In the genomic region with DNA sequence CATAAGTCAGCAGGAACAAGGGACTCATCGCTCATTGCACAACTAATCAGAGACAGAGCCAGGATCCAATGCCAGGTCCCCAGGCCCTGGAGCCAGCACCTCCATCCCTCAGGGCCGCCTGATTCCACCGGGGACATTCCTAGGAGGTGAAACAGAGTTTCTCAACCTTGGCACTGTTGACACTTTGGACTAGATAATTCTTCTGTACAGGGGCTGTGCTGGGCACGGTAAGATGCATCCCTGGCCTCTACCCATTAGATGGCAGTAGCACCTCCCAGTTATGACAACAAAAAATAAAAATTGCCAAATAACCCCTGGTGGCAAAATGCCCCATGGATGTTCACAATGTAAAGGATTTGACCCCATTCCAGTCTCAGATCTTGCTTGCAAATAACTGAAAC, we compare ENCODE assay signal across 9 cellular contexts.
DNase-seq lines count a peak whose midpoint lies in the region; ATAC-seq, FAIRE-seq and TF ChIP-seq lines count a peak whose summit lies in the region.
"Had no signal": no experiment of that assay in that cellular context is flagged by ENCODE, and none has a peak within 500 bp of the region (broad histone marks: within the 10 kb centered on the region; RNA-seq: fewer than 3 reads in every experiment).

No MANE protein-coding gene starts in this region.

- H3K36me3 ChIP-seq in keratinocyte (ENCODE audit: control insufficient read depth in 2 of 2, extremely low read depth in 1 of 2, insufficient read depth in 2 of 2, low read length in 2 of 2), result no peaks in the 10 kb centered on the region
- H3K36me3 ChIP-seq in CD8-positive, alpha-beta T cell (ENCODE audit: insufficient read depth, low read length), result no peaks in the 10 kb centered on the region

- no peak overlapping the region for H3K4me3 Mint-ChIP-seq in CD8-positive, alpha-beta T cell

- no peaks in the 10 kb centered on the region for H3K9me1 ChIP-seq in keratinocyte (ENCODE audit: control insufficient read depth, extremely low read depth, insufficient read depth, low read length)

- no peaks in the 10 kb centered on the region for H3K36me3 Mint-ChIP-seq in CD8-positive, alpha-beta T cell

- TF ChIP-seq CTCF in HFF-Myc (IDR thresholded peaks at IDR 0.05; ENCODE audit: low read depth, low read length, missing control alignments) (peak; percentile 24), keratinocyte (optimal IDR thresholded peaks at IDR 0.05 in 1 of 3, IDR thresholded peaks at IDR 0.05 in 1 of 3, conservative IDR thresholded peaks at IDR 0.05 in 1 of 3; ENCODE audit: extremely low read depth in 1 of 3, insufficient read depth in 2 of 3, low read length in 3 of 3) (peak; percentile 44 to 59 (median 53))
- TF ChIP-seq CTCF in CD8-positive, alpha-beta T cell (IDR thresholded peaks at IDR 0.05), result no peak

- H3K27me3 ChIP-seq in keratinocyte (ENCODE audit: control insufficient read depth, extremely low read depth, insufficient read depth, low read length), result no peaks in the 10 kb centered on the region
- no peaks in the 10 kb centered on the region for H3K27me3 ChIP-seq in CD8-positive, alpha-beta T cell (ENCODE audit: insufficient read depth, low read length)

- no peaks in the 10 kb centered on the region for H3K9me3 Mint-ChIP-seq in CD8-positive, alpha-beta T cell

- intact Hi-C loops in CD8-positive, alpha-beta T cell (cut with DNase I, micrococcal nuclease), result loop anchor here in 1 of 2 experiments (2.0 kb wide), 1 partner anchor 224 kb away; no protein-coding TSS in a partner anchor

- no peak overlapping the region for H3K4me2 ChIP-seq in keratinocyte (ENCODE audit: control insufficient read depth, extremely low read depth, insufficient read depth, low read depth, low read length)

- FAIRE-seq in keratinocyte (lab: Jason Lieb, UNC), result no peak

- no peaks in the 10 kb centered on the region for H3K4me1 Mint-ChIP-seq in CD8-positive, alpha-beta T cell (ENCODE audit: low read depth)

- H3K27ac Mint-ChIP-seq in CD8-positive, alpha-beta T cell, result no peak overlapping the region

- H3K9me3 ChIP-seq in keratinocyte (ENCODE audit: control insufficient read depth, low read depth, low read length), result no peaks in the 10 kb centered on the region
- no peaks in the 10 kb centered on the region for H3K9me3 ChIP-seq in CD8-positive, alpha-beta T cell (ENCODE audit: low read length)

- H2AFZ ChIP-seq in keratinocyte (ENCODE audit: control insufficient read depth, low read length), result no peak overlapping the region

- H3K4me1 ChIP-seq in keratinocyte (ENCODE audit: control insufficient read depth, extremely low read depth, insufficient read depth, low read length), result no peaks in the 10 kb centered on the region
- no peaks in the 10 kb centered on the region for H3K4me1 ChIP-seq in CD8-positive, alpha-beta T cell (ENCODE audit: insufficient read depth, low read length)

- DNase-seq in COR-L47 (lab: John Stamatoyannopoulos, UW) (peak; percentile 19), HFF-Myc (ENCODE audit: extremely low read depth, low read depth) (no peak), SKM-1 treated with dmso at 0.1 percent for 144 hours (lab: John Stamatoyannopoulos, UW; ENCODE audit: unreplicated experiment) (peak; percentile 32), keratinocyte (ENCODE audit: low read depth, low spot score) (no peak), NCI-H748 treated with DMSO at 0.1 percent for 48 hours (lab: John Stamatoyannopoulos, UW) (no peak), NCI-H1048 (lab: John Stamatoyannopoulos, UW) (no peak)
- DNase-seq in stimulated activated naive CD4-positive, alpha-beta T cell treated with Interleukin-2 at 50 U/mL for 16 hours (lab: John Stamatoyannopoulos, UW), result no peak
- no peak for DNase-seq in CD8-positive, alpha-beta T cell
- DNase-seq: NCI-H1930 had no signal

- dilution Hi-C loops in keratinocyte (cut with MboI; ENCODE audit: extremely low pct_ligation_motif_present, low sequenced_read_pairs), result no loop called here

- no peaks in the 10 kb centered on the region for H4K20me1 ChIP-seq in keratinocyte (ENCODE audit: control insufficient read depth, extremely low read depth, insufficient read depth, low read length)

- no peak for ATAC-seq in CD8-positive, alpha-beta T cell

- H3K79me2 ChIP-seq in keratinocyte (ENCODE audit: control insufficient read depth, insufficient read depth, low read length), result no peaks in the 10 kb centered on the region

- CTCF ChIA-PET in CD8-positive, alpha-beta T cell (lab: Charles Lee), result no interaction called here

- H3K27me3 Mint-ChIP-seq in CD8-positive, alpha-beta T cell (ENCODE audit: low read depth), result peaks cover 2% of the 10 kb centered on the region

- H3K4me3 ChIP-seq in HFF-Myc (replicated peaks; ENCODE audit: low read depth, low read length), result no peak overlapping the region
- no peak overlapping the region for H3K4me3 ChIP-seq in keratinocyte (ENCODE audit: control insufficient read depth in 2 of 3, extremely low read depth in 1 of 3, insufficient read depth in 2 of 3, low read depth in 1 of 3, low read length in 3 of 3)
- H3K4me3 ChIP-seq in CD8-positive, alpha-beta T cell (ENCODE audit: low read depth, low read length), result no peak overlapping the region

- H3K9ac ChIP-seq in keratinocyte (ENCODE audit: control insufficient read depth, extremely low read depth, insufficient read depth, low read length), result no peak overlapping the region

- POLR2A ChIA-PET in CD8-positive, alpha-beta T cell (lab: Charles Lee), result no interaction called here

- H3K27ac ChIP-seq in keratinocyte (ENCODE audit: control insufficient read depth, insufficient read depth, low read length), result no peak overlapping the region
- H3K27ac ChIP-seq in CD8-positive, alpha-beta T cell (ENCODE audit: low read depth, low read length), result no peak overlapping the region

Comparison
In these comparisons a context has a peak if more than half of its experiments do, and no peak if none do; other contexts are left out.
1. DNase-seq: peak in COR-L47 (single experiment) and SKM-1 treated with dmso at 0.1 percent for 144 hours (single experiment); none in HFF-Myc (single experiment), keratinocyte (single experiment), NCI-H748 treated with DMSO at 0.1 percent for 48 hours (single experiment), stimulated activated naive CD4-positive, alpha-beta T cell treated with Interleukin-2 at 50 U/mL for 16 hours (single experiment), NCI-H1048 (single experiment) and CD8-positive, alpha-beta T cell (0 of 7).